In the genomic region with DNA sequence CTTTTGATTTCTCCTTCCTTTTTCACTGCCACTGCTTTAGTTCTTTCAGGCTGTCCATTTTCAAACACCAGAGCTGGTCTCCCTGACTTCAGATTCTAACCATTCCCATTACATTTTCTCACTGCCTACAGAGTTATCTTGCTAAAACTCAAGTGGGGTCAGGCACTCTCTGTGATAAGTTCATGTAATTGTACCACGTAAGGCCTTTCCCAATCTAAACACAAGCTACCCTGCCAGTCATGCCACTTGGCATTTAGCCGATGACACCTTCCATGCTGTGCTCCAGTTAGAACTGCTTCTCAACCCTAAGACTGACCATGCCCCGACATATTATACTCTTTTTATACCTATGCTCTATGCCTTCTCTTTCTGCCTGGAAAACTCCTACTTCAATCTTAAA, we compare ENCODE assay signal across 28 cellular contexts.
"Had no signal": no experiment of that assay in that cellular context is flagged by ENCODE, and none has a peak within 500 bp of the region (broad histone marks: within the 10 kb centered on the region; RNA-seq: fewer than 3 reads in every experiment).

No MANE protein-coding gene starts in this region.

- ATAC-seq: left colon; naive thymus-derived CD8-positive, alpha-beta T cell; pancreas; right cardiac atrium; sciatic nerve; stimulated activated naive B cell treated with anti-CD40 and anti-IgM and Interleukin-4, amounts not matched to agents 10 μg/mL and 1 μg/mL and 100 μg/mL, for 72 hours; stimulated activated naive CD8-positive, alpha-beta T cell treated with anti-CD3 and anti-CD28 coated beads, Interleukin-15, Interleukin-2, amounts not matched to agents 100 U/mL and 50 U/mL, for 24 hours had no signal

- H3K27ac Mint-ChIP-seq: immature natural killer cell; naive thymus-derived CD8-positive, alpha-beta T cell; nephron; stimulated activated naive B cell treated with anti-CD40 and anti-IgM and Interleukin-4, amounts not matched to agents 10 μg/mL and 1 μg/mL and 100 μg/mL, for 72 hours had no signal

- H3K4me1 ChIP-seq: left ventricle myocardium inferior, pancreas, prostate gland, stomach, testis, thyroid gland, transverse colon, upper lobe of left lung had no signal

- H3K4me3 Mint-ChIP-seq: immature natural killer cell; naive thymus-derived CD8-positive, alpha-beta T cell; nephron; neural crest cell; stimulated activated naive B cell treated with anti-CD40 and anti-IgM and Interleukin-4, amounts not matched to agents 10 μg/mL and 1 μg/mL and 100 μg/mL, for 72 hours had no signal

- H3K9me3 Mint-ChIP-seq: nephron had no signal

- H3K9me3 ChIP-seq: pancreas, prostate gland, testis, thyroid gland, transverse colon, upper lobe of left lung had no signal

- DNase-seq: hypothalamus; immature natural killer cell; kidney; left colon; left ventricle myocardium inferior; mesenchymal stem cell; naive thymus-derived CD8-positive, alpha-beta T cell; nucleus accumbens; pancreas; posterior cingulate gyrus; retina; stimulated activated CD4-positive, alpha-beta T cell treated with anti-CD3 and anti-CD28 coated beads, Interleukin-12 subunit alpha, Interleukin-12 subunit beta, amount 100 ng/mL, for 4 hours; stimulated activated CD4-positive, alpha-beta T cell treated with anti-CD3 and anti-CD28 coated beads, Interleukin-15, amount 100 ng/mL, for 24 hours; stimulated activated CD4-positive, alpha-beta T cell treated with anti-CD3 and anti-CD28 coated beads, Interleukin-2, amount 100 ng/mL, for 24 hours; stimulated activated CD4-positive, alpha-beta T cell treated with anti-CD3 and anti-CD28 coated beads, Interleukin-4, amount 100 ng/mL, for 1 hour; stimulated activated naive B cell treated with anti-CD40 and anti-IgM and Interleukin-4, amounts not matched to agents 10 μg/mL and 1 μg/mL and 100 μg/mL, for 72 hours; stimulated activated naive CD8-positive, alpha-beta T cell treated with anti-CD3 and anti-CD28 coated beads, Interleukin-15, Interleukin-2, amounts not matched to agents 100 U/mL and 50 U/mL, for 24 hours; stomach; testis; thyroid gland; transverse colon had no signal

- H3K27me3 ChIP-seq: stomach, testis, thyroid gland, transverse colon, upper lobe of left lung had no signal

- H3K27me3 Mint-ChIP-seq: naive thymus-derived CD8-positive, alpha-beta T cell; stimulated activated naive B cell treated with anti-CD40 and anti-IgM and Interleukin-4, amounts not matched to agents 10 μg/mL and 1 μg/mL and 100 μg/mL, for 72 hours had no signal

- H3K4me1 Mint-ChIP-seq: immature natural killer cell; naive thymus-derived CD8-positive, alpha-beta T cell; nephron; neural crest cell; stimulated activated naive B cell treated with anti-CD40 and anti-IgM and Interleukin-4, amounts not matched to agents 10 μg/mL and 1 μg/mL and 100 μg/mL, for 72 hours had no signal

- H3K4me3 ChIP-seq: left ventricle myocardium inferior, pancreas, prostate gland, skin epidermis, stomach, testis, thyroid gland, transverse colon, upper lobe of left lung had no signal

- H3K36me3 Mint-ChIP-seq: stimulated activated naive B cell treated with anti-CD40 and anti-IgM and Interleukin-4, amounts not matched to agents 10 μg/mL and 1 μg/mL and 100 μg/mL, for 72 hours had no signal

- H3K36me3 ChIP-seq: left ventricle myocardium inferior, pancreas, prostate gland, stomach, thyroid gland, transverse colon, upper lobe of left lung had no signal

- H3K27ac ChIP-seq: left ventricle myocardium inferior, pancreas, prostate gland, skin epidermis, stomach, testis, thyroid gland, transverse colon, upper lobe of left lung had no signal
